14 cellular contexts compared by ENCODE assay signal in genomic region chr6:6695711-6696048, GRCh38.
DNase-seq lines count a peak whose midpoint lies in the region; ATAC-seq, FAIRE-seq and TF ChIP-seq lines count a peak whose summit lies in the region.
"Had no signal": no experiment of that assay in that cellular context is flagged by ENCODE, and none has a peak within 500 bp of the region (broad histone marks: within the 10 kb centered on the region; RNA-seq: fewer than 3 reads in every experiment).

No MANE protein-coding gene starts in this region.

- TF ChIP-seq EP300 in H1 (IDR thresholded peaks at IDR 0.05; ENCODE audit: borderline replicate concordance in 1 of 2, low read depth in 2 of 2, low read length in 2 of 2) (no peak), upper lobe of left lung (IDR thresholded peaks at IDR 0.05) (no peak)

- peaks cover 18 to 28% (median 20%) of the 10 kb centered on the region in 4 experiments for H3K4me1 ChIP-seq in H1 (replicated peaks in 1 of 4; ENCODE audit: control insufficient read depth in 3 of 4, insufficient read depth in 4 of 4, low read length in 3 of 4)
- peaks cover 5% of the 10 kb centered on the region for H3K4me1 ChIP-seq in mesenchymal stem cell (ENCODE audit: control insufficient read depth, insufficient read depth, low read depth, low read length)
- H3K4me1 ChIP-seq in upper lobe of left lung: peaks cover 42 to 60% (median 49%) of the 10 kb centered on the region in 4 donors
- peaks cover 0 to 31% (median 11%) of the 10 kb centered on the region in 4 donors for H3K4me1 ChIP-seq in tibial artery

- peaks cover 12% of the 10 kb centered on the region for H3K27me3 Mint-ChIP-seq in activated CD8-positive, alpha-beta T cell treated with anti-CD3 and anti-CD28 coated beads, Interleukin-2, amount 10 ng/mL, durations not matched to agents 7 days and 5 days (ENCODE audit: low read depth)
- peaks cover 3% of the 10 kb centered on the region for H3K27me3 Mint-ChIP-seq in activated CD8-positive, alpha-beta T cell treated with anti-CD3 and anti-CD28 coated beads for 36 hours

- H4K20me1 ChIP-seq in H1 (replicated peaks in 1 of 2; ENCODE audit: control insufficient read depth in 1 of 2, insufficient read depth in 2 of 2, low read length in 2 of 2): no peaks in the 10 kb centered on the region

- no peak overlapping the region for H3K4ac ChIP-seq in H1 (replicated peaks; ENCODE audit: insufficient read length, low read depth, low read length)
- no peak overlapping the region for H3K4ac ChIP-seq in mesenchymal stem cell (ENCODE audit: low read depth in 1 of 2, low read length in 2 of 2)

- peaks cover 5% of the 10 kb centered on the region for H3K36me3 Mint-ChIP-seq in activated CD8-positive, alpha-beta T cell treated with anti-CD3 and anti-CD28 coated beads, Interleukin-2, amount 10 ng/mL, durations not matched to agents 7 days and 5 days (ENCODE audit: low read depth)
- H3K36me3 Mint-ChIP-seq in activated CD8-positive, alpha-beta T cell treated with anti-CD3 and anti-CD28 coated beads for 36 hours (ENCODE audit: low read depth): no peaks in the 10 kb centered on the region

- H3K14ac ChIP-seq in H1 (ENCODE audit: insufficient read length) (no peak overlapping the region), mesenchymal stem cell (ENCODE audit: low read length in 2 of 2) (no peak overlapping the region)

- peak overlapping the region; percentile 32 for H4K91ac ChIP-seq in H1 (replicated peaks; ENCODE audit: insufficient read length, low read length)
- H4K91ac ChIP-seq in mesenchymal stem cell (ENCODE audit: low read length): no peak overlapping the region

- H4K8ac ChIP-seq in H1 (ENCODE audit: extremely low read depth, insufficient read depth, low read length) (no peak overlapping the region), mesenchymal stem cell (ENCODE audit: low read length) (no peak overlapping the region)

- intact Hi-C loops in activated CD8-positive, alpha-beta T cell treated with anti-CD3 and anti-CD28 coated beads for 36 hours (cut with micrococcal nuclease): no loop called here
- intact Hi-C loops in tibial artery (cut with DNase I; ENCODE audit: low total_unique reads): no loop called here

- CTCF ChIA-PET in activated CD8-positive, alpha-beta T cell treated with anti-CD3 and anti-CD28 coated beads, Interleukin-2, amount 10 ng/mL, durations not matched to agents 7 days and 5 days (lab: Charles Lee): interaction anchor here (0.7 to 1.7 kb wide), 5 partner anchors 11 to 28 kb away, joined by 3 to 16 read pairs (median 9); no protein-coding TSS in a partner anchor
- CTCF ChIA-PET in activated CD8-positive, alpha-beta T cell treated with anti-CD3 and anti-CD28 coated beads for 36 hours (lab: Charles Lee): interaction anchor here (1.1 to 1.8 kb wide), 5 partner anchors 20 to 548 kb away, joined by 3 to 14 read pairs (median 5); no protein-coding TSS in a partner anchor
- CTCF ChIA-PET in H1 (lab: Charles Lee; ENCODE audit: partially characterized antibody): interaction anchor here (0.6 to 5.2 kb wide), 31 partner anchors 7 to 553 kb away, joined by 3 to 87 read pairs (median 5); no protein-coding TSS in a partner anchor

- H3K9ac ChIP-seq in H1 (replicated peaks in 1 of 4; ENCODE audit: extremely low read depth in 1 of 4, low read depth in 3 of 4, low read length in 3 of 4): no peak overlapping the region
- peak overlapping the region; percentile 63 for H3K9ac ChIP-seq in mesenchymal stem cell (ENCODE audit: low read length)

- no peak overlapping the region for H3K56ac ChIP-seq in H1 (replicated peaks; ENCODE audit: insufficient read length, low read depth, low read length)

- WGBS in H1 (ENCODE audit: extremely low coverage in 1 of 2, insufficient coverage in 1 of 2, insufficient read length in 1 of 2, insufficient replicate concordance in 2 of 2, low coverage in 1 of 2, low lambda C conversion rate in 2 of 2, missing lambda C conversion rate in 1 of 2), 2 experiments: 69% methylated on average over 3 of the region's 3 CpGs; no CpG with 5 or more reads in 1 of the 2 experiments
- 57% methylated on average over 3 of the region's 3 CpGs for WGBS in mesenchymal stem cell
- WGBS in upper lobe of left lung, 2 donors: 12 to 17% methylated on average over 3 of the region's 3 CpGs

- DNase-seq in activated CD8-positive, alpha-beta T cell treated with anti-CD3 and anti-CD28 coated beads, Interleukin-2, amount 10 ng/mL, durations not matched to agents 7 days and 5 days: no peak
- DNase-seq in activated CD8-positive, alpha-beta T cell treated with anti-CD3 and anti-CD28 coated beads for 36 hours: no peak
- DNase-seq in H1 (ENCODE audit: low read depth in 1 of 2, low spot score in 2 of 2): no peak
- no peak for DNase-seq in mesenchymal stem cell
- DNase-seq in upper lobe of left lung: no peak
- DNase-seq in tibial artery: no peak
- DNase-seq: brain microvascular endothelial cell, DMS79, NCI-H748 treated with DMSO at 0.1 percent for 48 hours had no signal

- H4K5ac ChIP-seq in H1 (ENCODE audit: insufficient read length, low read depth, low read length): peak overlapping the region; percentile 18

- no peaks in the 10 kb centered on the region for H3K23me2 ChIP-seq in H1 (ENCODE audit: low read depth, low read length)

- peak overlapping the region; percentile 24 for H2BK20ac ChIP-seq in H1 (ENCODE audit: low read length)

- TF ChIP-seq CTCF in activated CD8-positive, alpha-beta T cell treated with anti-CD3 and anti-CD28 coated beads for 36 hours (IDR thresholded peaks at IDR 0.05): no peak
- TF ChIP-seq CTCF in H1 (IDR thresholded peaks at IDR 0.05; ENCODE audit: control extremely low read depth in 1 of 3, insufficient read depth in 1 of 3, low read depth in 1 of 3, low read length in 3 of 3): no peak
- TF ChIP-seq CTCF in upper lobe of left lung (IDR thresholded peaks at IDR 0.05): no peak
- no peak for TF ChIP-seq CTCF in tibial artery (IDR thresholded peaks at IDR 0.05)

- H3K4me3 Mint-ChIP-seq in activated CD8-positive, alpha-beta T cell treated with anti-CD3 and anti-CD28 coated beads, Interleukin-2, amount 10 ng/mL, durations not matched to agents 7 days and 5 days: no peak overlapping the region
- no peak overlapping the region for H3K4me3 Mint-ChIP-seq in activated CD8-positive, alpha-beta T cell treated with anti-CD3 and anti-CD28 coated beads for 36 hours

- H3K27me3 ChIP-seq in H1 (replicated peaks in 1 of 4; ENCODE audit: control insufficient read depth in 3 of 4, extremely low read depth in 1 of 4, insufficient read depth in 3 of 4, low read length in 3 of 4): no peaks in the 10 kb centered on the region; a peak in 1 of 7 replicates
- peaks cover 0 to 8% of the 10 kb centered on the region in 2 experiments for H3K27me3 ChIP-seq in mesenchymal stem cell (ENCODE audit: control insufficient read depth in 1 of 2, insufficient read depth in 1 of 2, low read length in 2 of 2)
- H3K27me3 ChIP-seq in upper lobe of left lung: no peaks in the 10 kb centered on the region
- H3K27me3 ChIP-seq in tibial artery: peaks cover 0 to 15% of the 10 kb centered on the region in 2 donors
- H3K27me3 ChIP-seq: brain microvascular endothelial cell had no signal

- no peaks in the 10 kb centered on the region for H3K79me2 ChIP-seq in H1 (ENCODE audit: control insufficient read depth in 1 of 2, insufficient read depth in 2 of 2, low read length in 2 of 2)

- H2BK15ac ChIP-seq in H1 (ENCODE audit: low read length) (0 out of 2 replicates have a peak overlapping the region, but pooled peaks have one; percentile 61), mesenchymal stem cell (ENCODE audit: low read depth, poor library complexity, severe bottlenecking) (no peak overlapping the region)

- H2AK5ac ChIP-seq in H1 (ENCODE audit: low read depth, low read length) (peak overlapping the region; percentile 30; the same call in 1 of the 2 replicates), mesenchymal stem cell (ENCODE audit: low read length, severe bottlenecking) (no peak overlapping the region)

- POLR2A ChIA-PET in activated CD8-positive, alpha-beta T cell treated with anti-CD3 and anti-CD28 coated beads, Interleukin-2, amount 10 ng/mL, durations not matched to agents 7 days and 5 days (lab: Charles Lee): no interaction called here
- POLR2A ChIA-PET in activated CD8-positive, alpha-beta T cell treated with anti-CD3 and anti-CD28 coated beads for 36 hours (lab: Charles Lee): no interaction called here
- POLR2A ChIA-PET in H1 (lab: Charles Lee; ENCODE audit: partially characterized antibody): interaction anchor here (1.3 kb wide), 1 partner anchor 9 kb away, joined by 4 read pairs; no protein-coding TSS in a partner anchor

- H2BK5ac ChIP-seq in H1 (ENCODE audit: low read depth, low read length) (peak overlapping the region; percentile 8; the same call in 1 of the 2 replicates), mesenchymal stem cell (ENCODE audit: low read depth, low read length, poor library complexity, severe bottlenecking) (no peak overlapping the region)

- H3K23ac ChIP-seq in H1 (ENCODE audit: insufficient read length) (no peak overlapping the region), mesenchymal stem cell (ENCODE audit: low read length in 2 of 2) (no peak overlapping the region)

- peaks cover 14% of the 10 kb centered on the region for H3K9me3 Mint-ChIP-seq in activated CD8-positive, alpha-beta T cell treated with anti-CD3 and anti-CD28 coated beads, Interleukin-2, amount 10 ng/mL, durations not matched to agents 7 days and 5 days (ENCODE audit: insufficient read depth)
- peaks cover 1% of the 10 kb centered on the region for H3K9me3 Mint-ChIP-seq in activated CD8-positive, alpha-beta T cell treated with anti-CD3 and anti-CD28 coated beads for 36 hours

- H3K36me3 ChIP-seq in H1 (ENCODE audit: control insufficient read depth in 2 of 4, insufficient read depth in 4 of 4, low read length in 3 of 4): no peaks in the 10 kb centered on the region
- H3K36me3 ChIP-seq in mesenchymal stem cell (ENCODE audit: control insufficient read depth in 1 of 2, insufficient read depth in 2 of 2, low read depth in 1 of 2, low read length in 2 of 2): no peaks in the 10 kb centered on the region
- no peaks in the 10 kb centered on the region for H3K36me3 ChIP-seq in upper lobe of left lung
- no peaks in the 10 kb centered on the region for H3K36me3 ChIP-seq in tibial artery
- H3K36me3 ChIP-seq: brain microvascular endothelial cell, HAP-1 had no signal

- H3K27ac ChIP-seq in H1 (ENCODE audit: low read depth, low read length) (peak overlapping the region; percentile 50; the same call in 1 of the 2 replicates), mesenchymal stem cell (ENCODE audit: low read length, poor library complexity, severe bottlenecking) (no peak overlapping the region), upper lobe of left lung (peak overlapping the region; percentile 75 to 87 (median 82)), tibial artery (no peak overlapping the region)
- H3K27ac ChIP-seq: brain microvascular endothelial cell had no signal

- H2AFZ ChIP-seq in H1 (ENCODE audit: low read length): no peak overlapping the region
- H2AFZ ChIP-seq in mesenchymal stem cell (ENCODE audit: low read depth, low read length): no peak overlapping the region

- TF ChIP-seq POLR2A in H1 (IDR thresholded peaks at IDR 0.05; ENCODE audit: control extremely low read depth in 1 of 2, low read depth in 2 of 2, low read length in 2 of 2) (no peak), upper lobe of left lung (IDR thresholded peaks at IDR 0.05) (no peak)

- no peak for ATAC-seq in activated CD8-positive, alpha-beta T cell treated with anti-CD3 and anti-CD28 coated beads, Interleukin-2, amount 10 ng/mL, durations not matched to agents 7 days and 5 days
- ATAC-seq in activated CD8-positive, alpha-beta T cell treated with anti-CD3 and anti-CD28 coated beads for 36 hours: no peak
- ATAC-seq in upper lobe of left lung (ENCODE audit: low FRiP score in 2 of 2): peak in 1 of 2 donors; percentile 34
- no peak for ATAC-seq in GM21528 (IDR thresholded peaks at IDR 0.05; ENCODE audit: low FRiP score, unreplicated experiment)
- ATAC-seq in HG03457 (IDR thresholded peaks at IDR 0.05; ENCODE audit: unreplicated experiment): no peak

- no peak overlapping the region for H2BK120ac ChIP-seq in H1 (replicated peaks; ENCODE audit: low read depth, low read length)
- no peak overlapping the region for H2BK120ac ChIP-seq in mesenchymal stem cell (ENCODE audit: low read depth, low read length)

- H3K4me2 ChIP-seq in H1 (ENCODE audit: insufficient read depth in 1 of 2, low read depth in 2 of 2, low read length in 2 of 2) (peak overlapping the region; percentile 52 to 70), mesenchymal stem cell (ENCODE audit: low read length, poor library complexity, severe bottlenecking) (no peak overlapping the region)

- H3K27ac Mint-ChIP-seq in activated CD8-positive, alpha-beta T cell treated with anti-CD3 and anti-CD28 coated beads, Interleukin-2, amount 10 ng/mL, durations not matched to agents 7 days and 5 days: peak overlapping the region; percentile 27
- H3K27ac Mint-ChIP-seq in activated CD8-positive, alpha-beta T cell treated with anti-CD3 and anti-CD28 coated beads for 36 hours: no peak overlapping the region

- peak overlapping the region; percentile 96 for H2BK12ac ChIP-seq in H1 (ENCODE audit: low read depth, low read length)
- H2BK12ac ChIP-seq in mesenchymal stem cell (ENCODE audit: low read length in 2 of 2): peak overlapping the region in 1 of 2 experiments; percentile 46

- H3K4me1 Mint-ChIP-seq in activated CD8-positive, alpha-beta T cell treated with anti-CD3 and anti-CD28 coated beads, Interleukin-2, amount 10 ng/mL, durations not matched to agents 7 days and 5 days (ENCODE audit: low read depth): peaks cover 33% of the 10 kb centered on the region
- H3K4me1 Mint-ChIP-seq in activated CD8-positive, alpha-beta T cell treated with anti-CD3 and anti-CD28 coated beads for 36 hours (ENCODE audit: low read depth): no peaks in the 10 kb centered on the region
- H3K4me1 Mint-ChIP-seq: IgD-negative memory B cell had no signal

- H3K9me3 ChIP-seq in H1 (ENCODE audit: insufficient read depth in 2 of 2, low read depth in 1 of 2, low read length in 1 of 2): no peaks in the 10 kb centered on the region
- no peaks in the 10 kb centered on the region for H3K9me3 ChIP-seq in mesenchymal stem cell (ENCODE audit: control insufficient read depth, low read length)
- no peaks in the 10 kb centered on the region for H3K9me3 ChIP-seq in upper lobe of left lung
- no peaks in the 10 kb centered on the region for H3K9me3 ChIP-seq in tibial artery
- H3K9me3 ChIP-seq: HAP-1 had no signal

- H3K79me1 ChIP-seq in H1 (ENCODE audit: low read depth, low read length) (no peaks in the 10 kb centered on the region), mesenchymal stem cell (replicated peaks; ENCODE audit: low read length, poor library complexity, severe bottlenecking) (no peaks in the 10 kb centered on the region)

- H3K18ac ChIP-seq in H1 (ENCODE audit: extremely low read depth, low read length): peak overlapping the region; percentile 42
- H3K18ac ChIP-seq in mesenchymal stem cell (ENCODE audit: low read depth in 1 of 2, low read length in 2 of 2): no peak overlapping the region

- FAIRE-seq in H1 (lab: Jason Lieb, UNC): no peak
- FAIRE-seq: GM12891 had no signal

- H3K4me3 ChIP-seq in H1 (ENCODE audit: extremely low read depth in 1 of 4, insufficient read depth in 2 of 4, low read depth in 3 of 4, low read length in 4 of 4) (peak overlapping the region in 1 of 4 experiments; percentile 36; a peak in 1 of 8 replicates), mesenchymal stem cell (ENCODE audit: insufficient read depth in 1 of 2, low read depth in 1 of 2, low read length in 2 of 2) (peak overlapping the region in 1 of 2 experiments; percentile 23), upper lobe of left lung (no peak overlapping the region), tibial artery (no peak overlapping the region)
- H3K4me3 ChIP-seq: HAP-1 had no signal

- no peak for TF ChIP-seq RAD21 in H1 (IDR thresholded peaks at IDR 0.05 in 1 of 2, conservative IDR thresholded peaks at IDR 0.05 in 1 of 2; ENCODE audit: low read depth in 2 of 2, low read length in 2 of 2)

Comparison
In these comparisons a context has a peak if more than half of its experiments do, and no peak if none do; other contexts are left out.
1. H3K27ac ChIP-seq: peak in H1 (single experiment) and upper lobe of left lung (4 of 4); none in mesenchymal stem cell (single experiment) and tibial artery (0 of 2).